ENCODE assay signal across 1 cellular context in genomic region chr15:84656972-84657371, GRCh38.
TF ChIP-seq lines count a peak whose summit lies in the region.

No MANE protein-coding gene starts in this region.

TF ChIP-seq in K562, 482 proteins besides CTCF, POLR2A, EP300 and RAD21:
- TF ChIP-seq TFAP4 (CRISPR knock-in tag; IDR thresholded peaks at IDR 0.05; ENCODE audit: borderline replicate concordance) (0 out of 2 replicates have a peak, but pooled peaks have one; percentile 17), NFE2 (IDR thresholded peaks at IDR 0.05; ENCODE audit: low read depth) (0 out of 2 replicates have a peak, but pooled peaks have one; percentile 10), ZC3H4 (CRISPR knock-in tag; IDR thresholded peaks at IDR 0.05; ENCODE audit: borderline replicate concordance) (no peak)
TF ChIP-seq in K562: peak in this region for 2.
